Comparison of ENCODE assay signal across 24 cellular contexts in genomic region chr12:119770146-119770545, GRCh38.
"Had no signal": no experiment of that assay in that cellular context is flagged by ENCODE, and none has a peak within 500 bp of the region (broad histone marks: within the 10 kb centered on the region; RNA-seq: fewer than 3 reads in every experiment).

No MANE protein-coding gene starts in this region.

- ATAC-seq: left lobe of liver; natural killer cell; sciatic nerve; stimulated activated naive B cell treated with anti-CD40 and anti-IgM and Interleukin-4, amounts not matched to agents 10 μg/mL and 1 μg/mL and 100 μg/mL, for 72 hours; upper lobe of right lung had no signal

- FAIRE-seq: frontal cortex, kidney had no signal

- H3K4me1 Mint-ChIP-seq: memory B cell; natural killer cell; stimulated activated naive B cell treated with anti-CD40 and anti-IgM and Interleukin-4, amounts not matched to agents 10 μg/mL and 1 μg/mL and 100 μg/mL, for 72 hours had no signal

- H3K27me3 ChIP-seq: esophagus muscularis mucosa, neutrophil, right atrium auricular region, spleen, suprapubic skin, transverse colon, upper lobe of right lung, uterus had no signal

- DNase-seq: dermis blood vessel endothelial cell; effector memory CD4-positive, alpha-beta T cell; hypothalamus; kidney; natural killer cell; spleen; stimulated activated CD4-positive, alpha-beta T cell treated with anti-CD3 and anti-CD28 coated beads, Interleukin-2, amount 100 ng/mL, for 48 hours; stimulated activated naive B cell treated with anti-CD40 and anti-IgM and Interleukin-4, amounts not matched to agents 10 μg/mL and 1 μg/mL and 100 μg/mL, for 72 hours; transverse colon; upper lobe of right lung; uterus had no signal

- H3K9me3 Mint-ChIP-seq: memory B cell; natural killer cell; stimulated activated naive B cell treated with anti-CD40 and anti-IgM and Interleukin-4, amounts not matched to agents 10 μg/mL and 1 μg/mL and 100 μg/mL, for 72 hours; stimulated activated naive CD8-positive, alpha-beta T cell treated with anti-CD3 and anti-CD28 coated beads, Interleukin-15, Interleukin-2, amounts not matched to agents 100 ng/mL and 50 ng/mL, for 24 hours had no signal

- H3K4me3 Mint-ChIP-seq: memory B cell; natural killer cell; stimulated activated naive B cell treated with anti-CD40 and anti-IgM and Interleukin-4, amounts not matched to agents 10 μg/mL and 1 μg/mL and 100 μg/mL, for 72 hours; stimulated activated naive CD8-positive, alpha-beta T cell treated with anti-CD3 and anti-CD28 coated beads, Interleukin-15, Interleukin-2, amounts not matched to agents 100 ng/mL and 50 ng/mL, for 24 hours had no signal

- H3K4me3 ChIP-seq: coronary artery, esophagus muscularis mucosa, lung, prostate gland, right atrium auricular region, skin epidermis, spleen, suprapubic skin, transverse colon, upper lobe of right lung, uterus had no signal

- H3K36me3 ChIP-seq: esophagus muscularis mucosa, prostate gland, right atrium auricular region, suprapubic skin, upper lobe of right lung, uterus had no signal

- H3K27ac Mint-ChIP-seq: memory B cell; natural killer cell; stimulated activated naive B cell treated with anti-CD40 and anti-IgM and Interleukin-4, amounts not matched to agents 10 μg/mL and 1 μg/mL and 100 μg/mL, for 72 hours; stimulated activated naive CD8-positive, alpha-beta T cell treated with anti-CD3 and anti-CD28 coated beads, Interleukin-15, Interleukin-2, amounts not matched to agents 100 ng/mL and 50 ng/mL, for 24 hours had no signal

- H3K36me3 Mint-ChIP-seq: natural killer cell had no signal

- H3K27me3 Mint-ChIP-seq: memory B cell; stimulated activated naive B cell treated with anti-CD40 and anti-IgM and Interleukin-4, amounts not matched to agents 10 μg/mL and 1 μg/mL and 100 μg/mL, for 72 hours; stimulated activated naive CD8-positive, alpha-beta T cell treated with anti-CD3 and anti-CD28 coated beads, Interleukin-15, Interleukin-2, amounts not matched to agents 100 ng/mL and 50 ng/mL, for 24 hours had no signal
